8 cellular contexts compared by ENCODE assay signal in the genomic region with DNA sequence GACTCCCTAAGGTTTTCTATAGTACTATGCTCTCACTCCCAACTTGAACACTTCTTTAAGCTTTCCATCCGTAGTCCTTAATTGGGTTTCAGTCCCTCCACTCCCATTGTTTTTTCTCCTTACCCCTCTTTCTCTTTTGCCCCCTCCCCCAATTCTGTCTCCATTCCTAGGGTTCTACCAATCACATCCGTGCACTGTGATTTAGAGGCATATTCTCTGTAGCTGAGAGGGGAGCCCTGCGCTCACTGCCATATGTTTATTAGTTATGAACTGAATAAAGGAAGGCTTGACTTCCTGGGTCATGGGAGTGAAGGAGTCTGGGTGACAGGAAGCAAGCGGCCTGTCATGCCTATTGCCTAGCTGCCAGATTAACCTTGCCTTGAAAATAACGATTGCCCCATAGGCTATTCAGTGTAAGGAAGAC. TPM values are rescaled to one million over a fixed set of nuclear protein-coding genes. Genes with fewer than 3 reads are reported as not detected.
DNase-seq lines count a peak whose midpoint lies in the region; ATAC-seq and TF ChIP-seq lines count a peak whose summit lies in the region.

No MANE protein-coding gene starts in this region.

- no peaks in the 10 kb centered on the region for H3K27me3 ChIP-seq in H7 (ENCODE audit: control insufficient read depth, insufficient read depth, low read length)
- H3K27me3 ChIP-seq in dorsolateral prefrontal cortex: peaks cover 0 to 15% (median 0%) of the 10 kb centered on the region in 45 donors
- H3K27me3 ChIP-seq in lower lobe of right lung (ENCODE audit: low read depth): no peaks in the 10 kb centered on the region

- H3K27me3 Mint-ChIP-seq in stimulated activated naive CD8-positive, alpha-beta T cell treated with anti-CD3 and anti-CD28 coated beads, Interleukin-15, amount 100 ng/mL, for 72 hours: no peaks in the 10 kb centered on the region

- intact Hi-C loops in dorsolateral prefrontal cortex (cut with DNase I) (loop anchor here in 1 of 2 donors (2.0 kb wide), 1 partner anchor 44 kb away; a partner anchor contains a TSS), lower lobe of right lung (cut with DNase I) (no loop called here)

- ATAC-seq in lower lobe of right lung: peak; percentile 83 to 84
- peak; percentile 78 for ATAC-seq in stimulated activated naive CD8-positive, alpha-beta T cell treated with anti-CD3 and anti-CD28 coated beads, Interleukin-15, amount 100 ng/mL, for 72 hours
- ATAC-seq in HG03025 (IDR thresholded peaks at IDR 0.05; ENCODE audit: low FRiP score, unreplicated experiment): no peak

- H3K36me3 ChIP-seq in H7 (replicated peaks; ENCODE audit: control insufficient read depth, insufficient read depth, low read length) (no peaks in the 10 kb centered on the region), lower lobe of right lung (peaks cover 15% of the 10 kb centered on the region)

- POLR2A ChIA-PET in GM10248 (lab: Yijun Ruan, JAX): interaction anchor here (0.9 kb wide), 1 partner anchor 43 kb away, joined by 3 read pairs; no protein-coding TSS in a partner anchor

- H3K4me1 ChIP-seq in lower lobe of right lung: peaks cover 9% of the 10 kb centered on the region

- DNase-seq in GM10248 (ENCODE audit: extremely low spot score) (peak; percentile 29), H7 (no peak), NAMALWA (ENCODE audit: low spot score) (peak; percentile 75), T-helper 22 cell (ENCODE audit: low read depth) (peak; percentile 17), dorsolateral prefrontal cortex (peak in 1 of 10 donors; percentile 42), lower lobe of right lung (no peak)
- peak in 1 of 2 donors; percentile 19 for DNase-seq in stimulated activated naive CD8-positive, alpha-beta T cell treated with anti-CD3 and anti-CD28 coated beads, Interleukin-15, amount 100 ng/mL, for 72 hours

- no peak for TF ChIP-seq CTCF in GM10248 (IDR thresholded peaks at IDR 0.05; ENCODE audit: control extremely low read depth, extremely low read depth, low read depth, missing control alignments)
- TF ChIP-seq CTCF in dorsolateral prefrontal cortex (IDR thresholded peaks at IDR 0.05 in 54 of 56, conservative IDR thresholded peaks at IDR 0.05 in 2 of 56; ENCODE audit: low read depth in 1 of 56, partially characterized antibody in 56 of 56): no peak
- TF ChIP-seq CTCF in lower lobe of right lung (IDR thresholded peaks at IDR 0.05): no peak

- H3K9me3 ChIP-seq in lower lobe of right lung: no peaks in the 10 kb centered on the region

- H3K27ac ChIP-seq in dorsolateral prefrontal cortex (peak overlapping the region in 54 of 59 donors; percentile 2 to 89 (median 77)), lower lobe of right lung (peak overlapping the region; percentile 81)

- H3K9me3 Mint-ChIP-seq in stimulated activated naive CD8-positive, alpha-beta T cell treated with anti-CD3 and anti-CD28 coated beads, Interleukin-15, amount 100 ng/mL, for 72 hours: no peaks in the 10 kb centered on the region

- H3K4me3 ChIP-seq in H7 (ENCODE audit: insufficient read depth, low read depth, low read length): peak overlapping the region; percentile 48
- H3K4me3 ChIP-seq in dorsolateral prefrontal cortex: peak overlapping the region; percentile 24 to 79 (median 65)
- peak overlapping the region; percentile 69 for H3K4me3 ChIP-seq in lower lobe of right lung

- H3K4me3 Mint-ChIP-seq in stimulated activated naive CD8-positive, alpha-beta T cell treated with anti-CD3 and anti-CD28 coated beads, Interleukin-15, amount 100 ng/mL, for 72 hours: peak overlapping the region; percentile 97 to 99

- H3K27ac Mint-ChIP-seq in stimulated activated naive CD8-positive, alpha-beta T cell treated with anti-CD3 and anti-CD28 coated beads, Interleukin-15, amount 100 ng/mL, for 72 hours: peak overlapping the region; percentile 99

- no peaks in the 10 kb centered on the region for H3K4me1 Mint-ChIP-seq in stimulated activated naive CD8-positive, alpha-beta T cell treated with anti-CD3 and anti-CD28 coated beads, Interleukin-15, amount 100 ng/mL, for 72 hours

- CTCF ChIA-PET in GM10248 (lab: Yijun Ruan, JAX): interaction anchor here (1.4 kb wide), 1 partner anchor 65 kb away, joined by 3 read pairs; no protein-coding TSS in a partner anchor

RNA-seq across cellular contexts. Expression of a gene that starts 0.5 kb away (rescaled TPM):
- 33.6 and 35.4 TPM in 2 replicates for total RNA-seq in H7 (2014; rRNA removed; shearing (Covaris generic))
- total RNA-seq in dorsolateral prefrontal cortex (10 to 100 TPM; 19.7 to 60.8 (median 38.3) TPM), lower lobe of right lung (30.0 TPM)

RNA-seq across cellular contexts. Expression of a gene that starts 25.5 kb away (rescaled TPM):
- 10.2 and 16.1 TPM in 2 replicates for total RNA-seq in H7 (2014; rRNA removed; shearing (Covaris generic))
- total RNA-seq in dorsolateral prefrontal cortex (10 to 100 TPM in 95 of 120 experiments, 1 to 10 TPM in 25; 7.9 to 15.8 (median 11.7) TPM), lower lobe of right lung (21.8 TPM)

RNA-seq across cellular contexts. Expression of a gene that starts 43.6 kb away (rescaled TPM):
- 18.4 and 28.0 TPM in 2 replicates for total RNA-seq in H7 (2014; rRNA removed; shearing (Covaris generic))
- 10 to 100 TPM; 35.2 to 60.7 (median 45.2) TPM for total RNA-seq in dorsolateral prefrontal cortex
- 37.3 TPM for total RNA-seq in lower lobe of right lung

Comparison
In these comparisons a context has a peak if more than half of its experiments do, and no peak if none do; other contexts are left out.
1. DNase-seq: peak in GM10248 (single experiment), NAMALWA (single experiment) and T-helper 22 cell (single experiment); none in H7 (single experiment) and lower lobe of right lung (single experiment).
2. Peak in every context shown above with its lines, with median percentiles within 50 percentile points of each other: H3K4me3 ChIP-seq.